ENCODE assay signal across 26 cellular contexts in the genomic region with DNA sequence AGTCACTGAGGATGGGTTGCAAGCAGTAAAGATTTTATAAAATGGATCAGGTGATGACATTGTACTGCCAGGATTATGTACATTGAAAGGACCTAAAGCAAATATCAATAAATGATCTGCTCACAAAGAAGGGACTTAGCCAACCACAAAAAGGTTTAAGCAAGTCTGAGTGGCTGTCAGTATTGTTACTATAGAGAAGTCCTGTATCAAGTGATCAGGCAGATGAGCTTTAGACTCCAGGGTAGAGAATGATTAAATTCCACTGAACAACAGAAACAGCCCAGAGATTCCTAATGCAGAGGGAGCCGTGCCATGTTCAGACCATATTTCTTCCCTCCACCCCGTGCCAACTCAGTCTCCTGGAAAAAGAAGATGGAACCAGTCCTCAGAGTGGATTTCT.
"Had no signal": no experiment of that assay in that cellular context is flagged by ENCODE, and none has a peak within 500 bp of the region (broad histone marks: within the 10 kb centered on the region; RNA-seq: fewer than 3 reads in every experiment).

No MANE protein-coding gene starts in this region.

- H3K27me3 ChIP-seq: brain microvascular endothelial cell, SJCRH30 had no signal

- DNase-seq: activated CD4-positive, alpha-beta T cell treated with anti-CD3 and anti-CD28 coated beads, Interleukin-2, amount 10 ng/mL, durations not matched to agents 24 days and 14 days; activated CD4-positive, alpha-beta T cell treated with anti-CD3 and anti-CD28 coated beads, Interleukin-2, amount 50 U/mL, for 4 hours; activated CD8-positive, alpha-beta T cell treated with anti-CD3 and anti-CD28 coated beads for 36 hours; activated effector memory CD4-positive, alpha-beta T cell treated with anti-CD3 and anti-CD28 coated beads, Interleukin-2, amount 50 U/mL, for 16 hours; activated naive CD4-positive, alpha-beta T cell; activated naive CD4-positive, alpha-beta T cell treated with anti-CD3 and anti-CD28 coated beads, Interleukin-2, amount 50 U/mL, for 16 hours; activated naive CD8-positive, alpha-beta T cell treated with anti-CD3 and anti-CD28 coated beads for 36 hours; activated T-cell treated with anti-CD3 and anti-CD28 coated beads, Interleukin-2, amount 50 U/mL, for 1 hour; activated T-cell treated with anti-CD3 and anti-CD28 coated beads, Interleukin-2, amount 50 U/mL, for 72 hours; amniotic stem cell; aorta; brain microvascular endothelial cell; MM.1S; MV-4-11; NCI-H1092 treated with DMSO at 0.1 percent for 48 hours; NCI-H1417; NCI-H146; NCI-H187; NCI-H2029 treated with DMSO at 0.1 percent for 48 hours; NCI-H2171; NCI-H446 treated with DMSO at 0.1 percent for 48 hours; SHP77; SJCRH30; SK-N-SH had no signal

- H3K27ac ChIP-seq: brain microvascular endothelial cell, cardiac muscle cell, KMS-11, SJCRH30 had no signal

- H3K9me3 ChIP-seq: SJCRH30, SK-N-SH had no signal

- H3K36me3 ChIP-seq: brain microvascular endothelial cell, cardiac muscle cell, SJCRH30 had no signal

- H3K4me3 ChIP-seq: cardiac muscle cell, SJCRH30 had no signal
